Comparison of ENCODE assay signal across 8 cellular contexts in the genomic region with DNA sequence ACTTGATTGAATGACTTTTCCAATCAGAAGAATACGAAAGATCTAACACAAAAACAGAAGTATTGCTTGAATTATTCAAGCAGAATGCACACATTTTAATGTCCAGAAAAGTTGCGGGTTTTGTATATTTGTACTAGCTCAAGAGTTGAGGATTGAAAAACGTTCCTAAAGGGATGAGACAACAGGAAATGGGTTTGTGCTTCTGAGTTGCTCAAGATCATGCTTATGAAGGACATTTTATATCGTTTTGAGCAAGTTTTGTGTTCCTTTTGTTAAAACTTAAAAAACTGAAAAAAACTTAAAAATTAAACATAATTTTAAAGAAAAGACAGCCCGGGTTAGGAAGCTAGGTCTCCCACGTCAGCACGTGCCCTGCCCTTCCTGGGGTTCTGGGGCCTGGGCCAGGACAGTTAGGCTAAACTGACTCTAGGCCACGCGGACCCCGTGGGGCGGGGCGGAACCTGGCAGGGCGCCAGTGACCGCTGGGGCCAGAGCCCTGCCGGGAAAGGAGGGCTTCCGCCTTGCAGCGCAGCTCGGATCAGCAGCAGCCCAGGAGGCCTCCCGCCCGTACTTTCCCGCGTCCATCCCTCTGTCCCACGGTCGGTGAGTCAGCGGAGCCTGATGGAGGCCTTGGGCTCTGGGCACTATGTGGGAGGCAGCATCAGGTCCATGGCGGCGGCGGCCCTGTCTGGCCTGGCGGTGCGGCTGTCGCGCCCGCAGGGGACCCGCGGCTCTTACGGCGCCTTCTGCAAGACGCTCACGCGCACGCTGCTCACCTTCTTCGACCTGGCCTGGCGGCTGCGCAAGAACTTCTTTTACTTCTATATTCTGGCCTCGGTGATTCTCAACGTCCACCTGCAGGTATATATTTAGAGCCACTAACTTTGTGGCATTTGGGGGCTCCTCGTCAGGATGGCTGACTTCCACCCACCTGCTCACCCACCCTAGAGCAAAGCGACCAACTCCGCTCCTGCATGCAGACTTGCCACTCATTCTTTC. TPM values are rescaled to one million over a fixed set of nuclear protein-coding genes. Genes with fewer than 3 reads are reported as not detected.
DNase-seq lines count a peak whose midpoint lies in the region; ATAC-seq and TF ChIP-seq lines count a peak whose summit lies in the region.

SMIM10 (plus strand) TSS at position 517 of the 999 bp plus-strand sequence; CDS start at position 622, 105 bp downstream.

- no peaks in the 10 kb centered on the region for H3K9me3 Mint-ChIP-seq in activated CD4-positive, alpha-beta memory T cell treated with anti-CD3 and anti-CD28 coated beads for 36 hours

- DNase-seq in NCI-H510A (lab: John Stamatoyannopoulos, UW) (peak; percentile 0), NCI-H510A treated with DMSO at 0.1 percent for 48 hours (lab: John Stamatoyannopoulos, UW) (no peak), HUDEP-2 (lab: John Stamatoyannopoulos, UW; ENCODE audit: unreplicated experiment in 76 of 76) (peak in 75 of 76 experiments; percentile 3 to 89 (median 71)), erythroblast (lab: John Stamatoyannopoulos, UW) (peak; percentile 80 to 82), NCI-H146 (lab: John Stamatoyannopoulos, UW) (no peak)
- DNase-seq in activated CD4-positive, alpha-beta memory T cell treated with anti-CD3 and anti-CD28 coated beads for 36 hours = peak; percentile 40
- peak; percentile 57 for DNase-seq in stimulated activated naive CD8-positive, alpha-beta T cell treated with anti-CD3 and anti-CD28 coated beads, Interleukin-15, Interleukin-2, amounts not matched to agents 100 U/mL and 50 U/mL, for 24 hours

- intact Hi-C loops in activated CD4-positive, alpha-beta memory T cell treated with anti-CD3 and anti-CD28 coated beads for 36 hours (cut with micrococcal nuclease) = no loop called here

- no peaks in the 10 kb centered on the region for H3K4me1 ChIP-seq in mononuclear cell (ENCODE audit: insufficient read depth, low read length)

- H3K9me3 ChIP-seq in mononuclear cell (ENCODE audit: low read depth, low read length) = no peaks in the 10 kb centered on the region

- H3K27ac Mint-ChIP-seq in activated CD4-positive, alpha-beta memory T cell treated with anti-CD3 and anti-CD28 coated beads for 36 hours = no peak within 1 kb of the TSS

- peak within 1 kb of the TSS; percentile 32 for H3K4me3 ChIP-seq in mononuclear cell (ENCODE audit: low read length)

- H3K36me3 Mint-ChIP-seq in activated CD4-positive, alpha-beta memory T cell treated with anti-CD3 and anti-CD28 coated beads for 36 hours = no peaks in the 10 kb centered on the region

- peaks cover 6% of the 10 kb centered on the region for H3K4me1 Mint-ChIP-seq in activated CD4-positive, alpha-beta memory T cell treated with anti-CD3 and anti-CD28 coated beads for 36 hours (ENCODE audit: low read depth)

- H3K27me3 Mint-ChIP-seq in activated CD4-positive, alpha-beta memory T cell treated with anti-CD3 and anti-CD28 coated beads for 36 hours = peaks cover 25% of the 10 kb centered on the region

- peak within 1 kb of the TSS; percentile 74 for H3K4me3 Mint-ChIP-seq in activated CD4-positive, alpha-beta memory T cell treated with anti-CD3 and anti-CD28 coated beads for 36 hours

- no peaks in the 10 kb centered on the region for H3K27me3 ChIP-seq in mononuclear cell (ENCODE audit: insufficient read depth, low read length)

- TF ChIP-seq POLR2A in erythroblast (IDR thresholded peaks at IDR 0.05; ENCODE audit: low read length) = peak; percentile 67

- CTCF ChIA-PET in activated CD4-positive, alpha-beta memory T cell treated with anti-CD3 and anti-CD28 coated beads for 36 hours (lab: Charles Lee) = interaction anchor here (0.8 to 1.7 kb wide), 3 partner anchors 13 to 95 kb away, joined by 3 to 4 read pairs (median 3); no protein-coding TSS in a partner anchor

- ATAC-seq in stimulated activated naive CD8-positive, alpha-beta T cell treated with anti-CD3 and anti-CD28 coated beads, Interleukin-15, Interleukin-2, amounts not matched to agents 100 U/mL and 50 U/mL, for 24 hours = peak; percentile 84

- POLR2A ChIA-PET in activated CD4-positive, alpha-beta memory T cell treated with anti-CD3 and anti-CD28 coated beads for 36 hours (lab: Charles Lee) = no interaction called here

RNA-seq across cellular contexts. Expression of gene SMIM10, which starts in this region (rescaled TPM):
- under 1 TPM; 0.19 to 0.34 TPM for total RNA-seq in activated CD4-positive, alpha-beta memory T cell treated with anti-CD3 and anti-CD28 coated beads for 36 hours
- not detected for total RNA-seq in mononuclear cell

Comparison
In these comparisons a context has a peak if more than half of its experiments do, and no peak if none do; other contexts are left out.
1. DNase-seq: peak in NCI-H510A (single experiment), HUDEP-2 (75 of 76), erythroblast (2 of 2) and stimulated activated naive CD8-positive, alpha-beta T cell treated with anti-CD3 and anti-CD28 coated beads, Interleukin-15, Interleukin-2, amounts not matched to agents 100 U/mL and 50 U/mL, for 24 hours (single experiment); none in NCI-H510A treated with DMSO at 0.1 percent for 48 hours (single experiment) and NCI-H146 (single experiment).
2. Peak in DNase-seq in activated CD4-positive, alpha-beta memory T cell treated with anti-CD3 and anti-CD28 coated beads for 36 hours; RNA of the gene not detected or under 1 TPM.